2 cellular contexts compared by ENCODE assay signal in the genomic region with DNA sequence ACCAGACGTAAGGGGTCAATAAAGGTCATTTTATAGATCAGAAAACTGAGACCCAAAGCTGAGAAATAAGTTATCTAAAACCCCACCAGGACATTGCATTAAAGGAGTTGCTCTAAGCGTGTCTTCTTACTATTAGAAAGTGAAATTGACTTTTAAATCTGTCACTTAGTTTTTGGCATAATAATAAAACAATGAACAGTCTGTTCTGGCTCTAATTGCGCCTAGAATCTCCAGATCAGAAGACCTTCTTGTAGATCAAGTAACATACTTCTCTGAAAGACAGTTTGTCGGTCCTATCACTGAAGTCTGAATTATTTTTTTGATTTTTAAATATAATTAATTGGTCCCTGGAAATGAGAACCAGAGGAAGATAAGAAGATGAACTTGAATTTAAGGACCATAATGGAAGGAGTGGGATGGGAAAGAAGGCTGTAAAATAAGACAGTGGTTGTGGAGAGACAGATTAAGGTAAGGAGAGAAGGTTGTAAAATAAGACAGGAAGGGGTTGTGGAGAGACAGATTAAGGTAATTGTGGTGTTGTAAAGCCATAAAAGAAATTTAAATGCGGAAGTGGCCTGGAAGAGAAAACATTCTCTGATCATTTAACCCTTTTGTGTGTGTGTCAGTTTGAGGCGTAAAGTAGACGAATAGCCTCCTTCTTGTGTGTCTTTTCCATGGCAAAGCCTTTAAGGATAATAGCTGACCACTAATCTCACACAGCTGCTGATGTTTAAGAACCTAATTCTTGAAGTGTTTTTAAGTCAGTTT.
TF ChIP-seq lines count a peak whose summit lies in the region.

No MANE protein-coding gene starts in this region.

TF ChIP-seq in A549, 52 proteins besides CTCF, POLR2A, EP300 and RAD21 (continued from another document):
- TF ChIP-seq RCOR1 (IDR thresholded peaks at IDR 0.05; ENCODE audit: low read depth, low read length) (no peak), PBX3 (IDR thresholded peaks at IDR 0.05) (no peak), FOSL2 (IDR thresholded peaks at IDR 0.05) (no peak), FOSL2 (CRISPR knock-in tag; IDR thresholded peaks at IDR 0.05) (no peak), BHLHE40 (IDR thresholded peaks at IDR 0.05; ENCODE audit: low read depth, low read length) (no peak), HES2 (IDR thresholded peaks at IDR 0.05) (no peak), JUNB (IDR thresholded peaks at IDR 0.05) (no peak), SMC3 (IDR thresholded peaks at IDR 0.05) (no peak), SREBF2 (IDR thresholded peaks at IDR 0.05) (no peak), CBX2 (IDR thresholded peaks at IDR 0.05; ENCODE audit: borderline replicate concordance, low read depth) (no peak), TFCP2L1 (CRISPR knock-in tag; IDR thresholded peaks at IDR 0.05) (no peak)
- TF ChIP-seq, protein P1, sequence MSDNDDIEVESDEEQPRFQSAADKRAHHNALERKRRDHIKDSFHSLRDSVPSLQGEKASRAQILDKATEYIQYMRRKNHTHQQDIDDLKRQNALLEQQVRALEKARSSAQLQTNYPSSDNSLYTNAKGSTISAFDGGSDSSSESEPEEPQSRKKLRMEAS (IDR thresholded peaks at IDR 0.05) = no peak

TF ChIP-seq in WTC11, 78 proteins besides CTCF, POLR2A, EP300 and RAD21 (continued from another document):
- TF ChIP-seq AFF4 (CRISPR knock-in tag; IDR thresholded peaks at IDR 0.05; ENCODE audit: borderline replicate concordance) (no peak), NR3C1 (CRISPR knock-in tag; conservative IDR thresholded peaks at IDR 0.05; ENCODE audit: low read depth) (no peak)
- TF ChIP-seq, protein P2, sequence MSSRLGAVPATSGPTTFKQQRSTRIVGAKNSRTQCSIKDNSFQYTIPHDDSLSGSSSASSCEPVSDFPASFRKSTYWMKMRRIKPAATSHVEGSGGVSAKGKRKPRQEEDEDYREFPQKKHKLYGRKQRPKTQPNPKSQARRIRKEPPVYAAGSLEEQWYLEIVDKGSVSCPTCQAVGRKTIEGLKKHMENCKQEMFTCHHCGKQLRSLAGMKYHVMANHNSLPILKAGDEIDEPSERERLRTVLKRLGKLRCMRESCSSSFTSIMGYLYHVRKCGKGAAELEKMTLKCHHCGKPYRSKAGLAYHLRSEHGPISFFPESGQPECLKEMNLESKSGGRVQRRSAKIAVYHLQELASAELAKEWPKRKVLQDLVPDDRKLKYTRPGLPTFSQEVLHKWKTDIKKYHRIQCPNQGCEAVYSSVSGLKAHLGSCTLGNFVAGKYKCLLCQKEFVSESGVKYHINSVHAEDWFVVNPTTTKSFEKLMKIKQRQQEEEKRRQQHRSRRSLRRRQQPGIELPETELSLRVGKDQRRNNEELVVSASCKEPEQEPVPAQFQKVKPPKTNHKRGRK (CRISPR knock-in tag; IDR thresholded peaks at IDR 0.05; ENCODE audit: borderline replicate concordance) = no peak
